Comparison of ENCODE assay signal across 10 cellular contexts in the genomic region with DNA sequence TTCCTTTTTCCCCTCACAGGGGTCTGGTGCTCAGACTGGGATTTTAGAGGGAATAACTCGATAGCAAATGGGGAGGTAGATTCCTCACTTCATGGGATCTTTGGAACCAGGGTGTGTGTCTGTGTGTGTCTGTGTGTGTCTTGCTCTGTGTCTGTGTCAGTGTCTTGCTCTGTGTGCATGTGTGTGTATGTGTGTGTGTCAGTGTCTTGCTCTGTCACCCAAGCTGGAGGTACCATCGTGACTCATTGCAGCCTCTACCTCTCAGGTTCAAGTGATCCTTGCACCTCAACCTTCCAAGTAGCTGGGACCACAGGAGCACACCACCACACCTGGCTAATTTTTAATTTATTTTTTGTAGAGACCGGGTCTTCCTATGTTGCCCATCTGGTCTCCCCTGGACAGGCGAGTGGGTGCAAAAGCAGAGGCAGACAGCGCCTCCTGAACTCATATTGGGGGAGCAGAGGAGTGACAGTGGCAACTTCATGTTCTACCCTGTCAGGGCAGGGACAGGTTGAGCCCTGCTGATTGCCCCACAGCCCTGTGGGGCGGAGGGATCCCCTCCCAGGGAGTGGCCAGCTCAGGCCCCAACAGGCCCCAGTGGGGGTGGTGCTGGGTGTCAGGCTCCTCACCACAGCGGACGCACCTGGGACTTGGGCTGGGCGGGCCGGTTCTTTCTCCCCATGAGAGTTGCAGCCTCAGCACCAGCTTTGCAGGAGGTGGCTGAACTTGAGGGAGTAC. TPM values are rescaled to one million over a fixed set of nuclear protein-coding genes. Genes with fewer than 3 reads are reported as not detected.
A peak's percentile ranks its signal among the peaks of the same experiment; 100 is the strongest.
DNase-seq lines count a peak whose midpoint lies in the region; ATAC-seq and TF ChIP-seq lines count a peak whose summit lies in the region.
"Had no signal": no experiment of that assay in that cellular context is flagged by ENCODE, and none has a peak within 500 bp of the region (broad histone marks: within the 10 kb centered on the region; RNA-seq: fewer than 3 reads in every experiment).

No MANE protein-coding gene starts in this region.

- H3K4me1 ChIP-seq in gastroesophageal sphincter: peaks cover 5 to 98% (median 40%) of the 10 kb centered on the region in 3 donors
- H3K4me1 ChIP-seq in upper lobe of left lung: peaks cover 42 to 68% (median 51%) of the 10 kb centered on the region in 4 donors

- ATAC-seq in activated naive CD8-positive, alpha-beta T cell treated with anti-CD3 and anti-CD28 coated beads, Interleukin-2, amount 50 U/mL, for 24 hours: no peak
- ATAC-seq in gastroesophageal sphincter: no peak
- ATAC-seq in upper lobe of left lung (ENCODE audit: low FRiP score in 2 of 2): peak; percentile 36 to 50
- no peak for ATAC-seq in stimulated activated naive CD8-positive, alpha-beta T cell treated with anti-CD3 and anti-CD28 coated beads, Interleukin-15, Interleukin-2, amounts not matched to agents 100 U/mL and 50 U/mL, for 24 hours

- H3K9me3 Mint-ChIP-seq in activated naive CD8-positive, alpha-beta T cell treated with anti-CD3 and anti-CD28 coated beads, Interleukin-2, amount 50 U/mL, for 24 hours: no peaks in the 10 kb centered on the region
- no peaks in the 10 kb centered on the region for H3K9me3 Mint-ChIP-seq in activated naive CD8-positive, alpha-beta T cell treated with anti-CD3 and anti-CD28 coated beads for 36 hours
- H3K9me3 Mint-ChIP-seq: activated naive CD8-positive, alpha-beta T cell treated with anti-CD3 and anti-CD28 coated beads, Interleukin-2, amount 10 ng/mL, durations not matched to agents 7 days and 5 days; neural crest cell had no signal

- H3K27ac Mint-ChIP-seq in activated naive CD8-positive, alpha-beta T cell treated with anti-CD3 and anti-CD28 coated beads, Interleukin-2, amount 50 U/mL, for 24 hours: peak overlapping the region; percentile 29
- H3K27ac Mint-ChIP-seq in activated naive CD8-positive, alpha-beta T cell treated with anti-CD3 and anti-CD28 coated beads for 36 hours: no peak overlapping the region

- 100% methylated on average over 1 of the region's 10 CpGs; no CpG with 5 or more reads in 1 of the 2 donors for WGBS in gastroesophageal sphincter (ENCODE audit: low coverage in 1 of 2), 2 donors
- 84 to 90% methylated on average over 6 to 10 of the region's 10 CpGs for WGBS in upper lobe of left lung, 2 donors

- TF ChIP-seq POLR2A in gastroesophageal sphincter (IDR thresholded peaks at IDR 0.05) (no peak), upper lobe of left lung (IDR thresholded peaks at IDR 0.05) (no peak)

- TF ChIP-seq EP300 in gastroesophageal sphincter (IDR thresholded peaks at IDR 0.05): no peak
- TF ChIP-seq EP300 in upper lobe of left lung (IDR thresholded peaks at IDR 0.05): no peak

- H3K27me3 Mint-ChIP-seq in activated naive CD8-positive, alpha-beta T cell treated with anti-CD3 and anti-CD28 coated beads, Interleukin-2, amount 50 U/mL, for 24 hours: no peaks in the 10 kb centered on the region
- no peaks in the 10 kb centered on the region for H3K27me3 Mint-ChIP-seq in activated naive CD8-positive, alpha-beta T cell treated with anti-CD3 and anti-CD28 coated beads for 36 hours
- H3K27me3 Mint-ChIP-seq: activated naive CD8-positive, alpha-beta T cell treated with anti-CD3 and anti-CD28 coated beads, Interleukin-2, amount 10 ng/mL, durations not matched to agents 7 days and 5 days had no signal

- H3K4me3 ChIP-seq in gastroesophageal sphincter (no peak overlapping the region), upper lobe of left lung (no peak overlapping the region)

- H3K36me3 Mint-ChIP-seq in activated naive CD8-positive, alpha-beta T cell treated with anti-CD3 and anti-CD28 coated beads, Interleukin-2, amount 50 U/mL, for 24 hours (ENCODE audit: low read depth): no peaks in the 10 kb centered on the region
- H3K36me3 Mint-ChIP-seq in activated naive CD8-positive, alpha-beta T cell treated with anti-CD3 and anti-CD28 coated beads for 36 hours: no peaks in the 10 kb centered on the region
- H3K36me3 Mint-ChIP-seq: activated naive CD8-positive, alpha-beta T cell treated with anti-CD3 and anti-CD28 coated beads, Interleukin-2, amount 10 ng/mL, durations not matched to agents 7 days and 5 days had no signal

- DNase-seq in activated naive CD8-positive, alpha-beta T cell treated with anti-CD3 and anti-CD28 coated beads, Interleukin-2, amount 50 U/mL, for 24 hours: no peak
- DNase-seq in activated naive CD8-positive, alpha-beta T cell treated with anti-CD3 and anti-CD28 coated beads for 36 hours: no peak
- peak; percentile 92 for DNase-seq in HPDE6-E6E7 (ENCODE audit: extremely low spot score)
- peak in 1 of 2 donors; percentile 60 for DNase-seq in upper lobe of left lung
- no peak for DNase-seq in NOMO-1 treated with DMSO at 0.1 percent for 48 hours (lab: John Stamatoyannopoulos, UW; ENCODE audit: unreplicated experiment)
- DNase-seq in stimulated activated naive CD8-positive, alpha-beta T cell treated with anti-CD3 and anti-CD28 coated beads, Interleukin-15, Interleukin-2, amounts not matched to agents 100 U/mL and 50 U/mL, for 24 hours: no peak
- DNase-seq in activated CD4-positive, alpha-beta T cell treated with anti-CD3 and anti-CD28 coated beads for 4 hours: no peak
- DNase-seq: activated naive CD8-positive, alpha-beta T cell treated with anti-CD3 and anti-CD28 coated beads, Interleukin-2, amount 10 ng/mL, durations not matched to agents 7 days and 5 days had no signal

- H3K4me3 Mint-ChIP-seq in activated naive CD8-positive, alpha-beta T cell treated with anti-CD3 and anti-CD28 coated beads, Interleukin-2, amount 50 U/mL, for 24 hours: no peak overlapping the region
- no peak overlapping the region for H3K4me3 Mint-ChIP-seq in activated naive CD8-positive, alpha-beta T cell treated with anti-CD3 and anti-CD28 coated beads for 36 hours
- H3K4me3 Mint-ChIP-seq: neural crest cell had no signal

- no peaks in the 10 kb centered on the region for H3K9me3 ChIP-seq in gastroesophageal sphincter
- H3K9me3 ChIP-seq in upper lobe of left lung: no peaks in the 10 kb centered on the region

- H3K27ac ChIP-seq in gastroesophageal sphincter: peak overlapping the region; percentile 17 to 97 (median 90)
- H3K27ac ChIP-seq in upper lobe of left lung: peak overlapping the region in 3 of 4 donors; percentile 67 to 74 (median 68)

- H3K27me3 ChIP-seq in gastroesophageal sphincter: no peaks in the 10 kb centered on the region
- H3K27me3 ChIP-seq in upper lobe of left lung: no peaks in the 10 kb centered on the region

- H3K36me3 ChIP-seq in gastroesophageal sphincter (peaks cover 0 to 6% of the 10 kb centered on the region in 2 donors), upper lobe of left lung (peaks cover 0 to 4% (median 0%) of the 10 kb centered on the region in 4 donors)

- TF ChIP-seq CTCF in gastroesophageal sphincter (IDR thresholded peaks at IDR 0.05): no peak
- no peak for TF ChIP-seq CTCF in upper lobe of left lung (IDR thresholded peaks at IDR 0.05)

- H3K4me1 Mint-ChIP-seq in activated naive CD8-positive, alpha-beta T cell treated with anti-CD3 and anti-CD28 coated beads, Interleukin-2, amount 50 U/mL, for 24 hours: peaks cover 31% of the 10 kb centered on the region
- H3K4me1 Mint-ChIP-seq in activated naive CD8-positive, alpha-beta T cell treated with anti-CD3 and anti-CD28 coated beads for 36 hours: peaks cover 21% of the 10 kb centered on the region

RNA-seq across cellular contexts. Expression of a gene that starts 10.4 kb away (rescaled TPM):
- 1 to 10 TPM; 3.0 to 4.1 TPM for total RNA-seq in activated naive CD8-positive, alpha-beta T cell treated with anti-CD3 and anti-CD28 coated beads for 36 hours
- total RNA-seq in gastroesophageal sphincter (10 to 100 TPM; 18.7 to 44.9 (median 41.9) TPM), upper lobe of left lung (10 to 100 TPM; 47.6 to 81.3 (median 55.9) TPM)

RNA-seq across cellular contexts. Expression of a gene that starts 43.0 kb away (rescaled TPM):
- total RNA-seq in activated naive CD8-positive, alpha-beta T cell treated with anti-CD3 and anti-CD28 coated beads for 36 hours: 100 to 1,000 TPM; 181 to 190 TPM
- total RNA-seq in gastroesophageal sphincter (10 to 100 TPM; 22.8 to 35.6 (median 25.5) TPM), upper lobe of left lung (10 to 100 TPM; 40.9 to 89.6 (median 75.5) TPM)

RNA-seq across cellular contexts. Expression of a gene that starts 43.2 kb away (rescaled TPM):
- 10 to 100 TPM in 1 of 2 experiments, 1 to 10 TPM in 1; 8.3 to 11.8 TPM for total RNA-seq in activated naive CD8-positive, alpha-beta T cell treated with anti-CD3 and anti-CD28 coated beads for 36 hours
- total RNA-seq in gastroesophageal sphincter: 1 to 10 TPM; 2.0 to 8.9 (median 7.5) TPM
- total RNA-seq in upper lobe of left lung: 10 to 100 TPM in 3 of 6 donors, 1 to 10 TPM in 3; 7.2 to 27.2 (median 10.3) TPM

RNA-seq across cellular contexts. Expression of a gene that starts 58.6 kb away (rescaled TPM):
- under 1 TPM; 0.41 to 0.54 TPM for total RNA-seq in activated naive CD8-positive, alpha-beta T cell treated with anti-CD3 and anti-CD28 coated beads for 36 hours
- under 1 TPM in 1 of 4 donors, not detected in 3; 0.54 TPM for total RNA-seq in gastroesophageal sphincter
- total RNA-seq in upper lobe of left lung: under 1 TPM in 3 of 6 donors, not detected in 3; 0.39 to 0.89 (median 0.49) TPM

Comparison
In these comparisons a context has a peak if more than half of its experiments do, and no peak if none do; other contexts are left out.
1. ATAC-seq: peak in upper lobe of left lung (2 of 2); none in activated naive CD8-positive, alpha-beta T cell treated with anti-CD3 and anti-CD28 coated beads, Interleukin-2, amount 50 U/mL, for 24 hours (single experiment), gastroesophageal sphincter (single experiment) and stimulated activated naive CD8-positive, alpha-beta T cell treated with anti-CD3 and anti-CD28 coated beads, Interleukin-15, Interleukin-2, amounts not matched to agents 100 U/mL and 50 U/mL, for 24 hours (single experiment).